ENCODE assay signal across 31 cellular contexts in genomic region chr2:43112155-43112554, GRCh38.
"Had no signal": no experiment of that assay in that cellular context is flagged by ENCODE, and none has a peak within 500 bp of the region (broad histone marks: within the 10 kb centered on the region; RNA-seq: fewer than 3 reads in every experiment).

No MANE protein-coding gene starts in this region.

- H3K9me3 ChIP-seq: ascending aorta, body of pancreas had no signal

- H3K36me3 Mint-ChIP-seq: activated naive CD4-positive, alpha-beta T cell treated with anti-CD3 and anti-CD28 coated beads, Interleukin-2, amount 50 U/mL, for 72 hours; WTC11 had no signal

- H3K27me3 ChIP-seq: ascending aorta, body of pancreas had no signal

- H3K4me3 ChIP-seq: ascending aorta, body of pancreas had no signal

- H3K4me3 Mint-ChIP-seq: activated CD8-positive, alpha-beta T cell treated with anti-CD3 and anti-CD28 coated beads, Interleukin-2, amount 10 ng/mL, durations not matched to agents 7 days and 5 days; activated naive CD8-positive, alpha-beta T cell treated with anti-CD3 and anti-CD28 coated beads, Interleukin-2, amount 50 U/mL, for 24 hours; activated T-cell treated with anti-CD3 and anti-CD28 coated beads, Interleukin-2, amount 50 U/mL, for 24 hours; activated T-helper 1 cell treated with anti-CD3 and anti-CD28 coated beads, Interleukin-12 subunit alpha, Interleukin-12 subunit beta, Interleukin-2, Interleukin-4 antibody, amounts not matched to agents 30 ng/mL and 10 ng/mL and 1 ng/mL, durations not matched to agents 14 hours and 24 hours and 36 hours; T-helper 1 cell treated with Interleukin-12 subunit alpha and Interleukin-12 subunit beta and Interleukin-4 antibody, amounts not matched to agents 30 μg/mL and 1 μg/mL, for 36 hours; WTC11 had no signal

- DNase-seq: activated CD4-positive, alpha-beta T cell treated with anti-CD3 and anti-CD28 coated beads for 48 hours; activated CD4-positive, alpha-beta T cell treated with anti-CD3 and anti-CD28 coated beads, Interleukin-2, amount 50 U/mL, for 4 hours; activated CD4-positive, CD25-positive, alpha-beta regulatory T cell treated with anti-CD3 and anti-CD28 coated beads, Interleukin-2, amount 50 U/mL, for 72 hours; activated CD8-positive, alpha-beta memory T cell treated with anti-CD3 and anti-CD28 coated beads, Interleukin-2, amount 50 U/mL, for 48 hours; activated CD8-positive, alpha-beta T cell treated with anti-CD3 and anti-CD28 coated beads, Interleukin-2, amount 10 ng/mL, durations not matched to agents 7 days and 5 days; activated effector memory CD4-positive, alpha-beta T cell treated with Interleukin-2 at 50 U/mL for 16 hours; activated naive CD4-positive, alpha-beta T cell; activated naive CD8-positive, alpha-beta T cell treated with anti-CD3 and anti-CD28 coated beads, Interleukin-2, amount 50 U/mL, for 24 hours; activated T-cell treated with anti-CD3 and anti-CD28 coated beads, Interleukin-2, amount 50 U/mL, for 24 hours; amniotic stem cell; body of pancreas; central memory CD4-positive, alpha-beta T cell; Karpas-422; MM.1S; NCI-H1105; NCI-H1436; NCI-H1694 treated with DMSO at 0.1 percent for 48 hours; NCI-H2029 treated with DMSO at 0.1 percent for 48 hours; NCI-H345; NCI-H510A; NCI-H69; NK-92 treated with Interleukin-12 subunit alpha and Interleukin-12 subunit beta, amount 100 ng/mL, for 24 hours; OCI-M1; RPMI8226; SHP77 had no signal

- H3K36me3 ChIP-seq: ascending aorta had no signal

- H3K27ac ChIP-seq: ascending aorta, body of pancreas had no signal

- H3K27me3 Mint-ChIP-seq: activated naive CD8-positive, alpha-beta T cell treated with anti-CD3 and anti-CD28 coated beads, Interleukin-2, amount 50 U/mL, for 24 hours; activated T-cell treated with anti-CD3 and anti-CD28 coated beads, Interleukin-2, amount 50 U/mL, for 24 hours had no signal

- ATAC-seq: activated CD8-positive, alpha-beta T cell treated with anti-CD3 and anti-CD28 coated beads, Interleukin-2, amount 10 ng/mL, durations not matched to agents 7 days and 5 days; activated naive CD4-positive, alpha-beta T cell treated with anti-CD3 and anti-CD28 coated beads, Interleukin-2, amount 50 U/mL, for 72 hours; activated naive CD8-positive, alpha-beta T cell treated with anti-CD3 and anti-CD28 coated beads, Interleukin-2, amount 50 U/mL, for 24 hours; body of pancreas; Panc1; WTC11 had no signal

- H3K9me3 Mint-ChIP-seq: activated naive CD4-positive, alpha-beta T cell treated with anti-CD3 and anti-CD28 coated beads, Interleukin-2, amount 50 U/mL, for 72 hours; activated naive CD8-positive, alpha-beta T cell treated with anti-CD3 and anti-CD28 coated beads, Interleukin-2, amount 50 U/mL, for 24 hours; activated T-cell treated with anti-CD3 and anti-CD28 coated beads, Interleukin-2, amount 50 U/mL, for 24 hours; activated T-helper 1 cell treated with anti-CD3 and anti-CD28 coated beads, Interleukin-12 subunit alpha, Interleukin-12 subunit beta, Interleukin-2, Interleukin-4 antibody, amounts not matched to agents 30 ng/mL and 10 ng/mL and 1 ng/mL, durations not matched to agents 14 hours and 24 hours and 36 hours; T-helper 1 cell treated with Interleukin-12 subunit alpha and Interleukin-12 subunit beta and Interleukin-4 antibody, amounts not matched to agents 30 μg/mL and 1 μg/mL, for 36 hours; WTC11 had no signal

- H3K27ac Mint-ChIP-seq: activated CD8-positive, alpha-beta T cell treated with anti-CD3 and anti-CD28 coated beads, Interleukin-2, amount 10 ng/mL, durations not matched to agents 7 days and 5 days; activated naive CD4-positive, alpha-beta T cell treated with anti-CD3 and anti-CD28 coated beads, Interleukin-2, amount 50 U/mL, for 72 hours; activated naive CD8-positive, alpha-beta T cell treated with anti-CD3 and anti-CD28 coated beads, Interleukin-2, amount 50 U/mL, for 24 hours; activated T-cell treated with anti-CD3 and anti-CD28 coated beads, Interleukin-2, amount 50 U/mL, for 24 hours; activated T-helper 1 cell treated with anti-CD3 and anti-CD28 coated beads, Interleukin-12 subunit alpha, Interleukin-12 subunit beta, Interleukin-2, Interleukin-4 antibody, amounts not matched to agents 30 ng/mL and 10 ng/mL and 1 ng/mL, durations not matched to agents 14 hours and 24 hours and 36 hours; T-helper 1 cell treated with Interleukin-12 subunit alpha and Interleukin-12 subunit beta and Interleukin-4 antibody, amounts not matched to agents 30 μg/mL and 1 μg/mL, for 36 hours; WTC11 had no signal
